In genomic region chr5:33240552-33240951, GRCh38 we compare ENCODE assay signal across 18 cellular contexts.
"Had no signal": no experiment of that assay in that cellular context is flagged by ENCODE, and none has a peak within 500 bp of the region (broad histone marks: within the 10 kb centered on the region; RNA-seq: fewer than 3 reads in every experiment).

No MANE protein-coding gene starts in this region.

- H3K27ac ChIP-seq: body of pancreas, tibial nerve, uterus had no signal

- H3K36me3 ChIP-seq: tibial nerve, uterus had no signal

- H3K4me1 ChIP-seq: body of pancreas, uterus had no signal

- H3K9me3 ChIP-seq: body of pancreas, tibial nerve, uterus had no signal

- H3K27me3 ChIP-seq: body of pancreas, tibial nerve, uterus had no signal

- ATAC-seq: activated CD8-positive, alpha-beta T cell treated with anti-CD3 and anti-CD28 coated beads, Interleukin-2, amount 10 ng/mL, durations not matched to agents 7 days and 5 days; body of pancreas; left ventricle myocardium superior had no signal

- H3K4me3 ChIP-seq: body of pancreas, tibial nerve, uterus had no signal

- FAIRE-seq: keratinocyte had no signal

- DNase-seq: activated B cell treated with CpG ODN at 0.5 μM for 24 hours; activated CD4-positive, alpha-beta T cell treated with anti-CD3 and anti-CD28 coated beads for 48 hours; activated CD8-positive, alpha-beta memory T cell treated with anti-CD3 and anti-CD28 coated beads, Interleukin-2, amount 50 U/mL, for 4 hours; activated CD8-positive, alpha-beta T cell treated with anti-CD3 and anti-CD28 coated beads, Interleukin-2, amount 10 ng/mL, durations not matched to agents 7 days and 5 days; activated gamma-delta T cell treated with Interleukin-2 at 50 U/mL for 16 hours; amniotic stem cell; body of pancreas; central memory CD4-positive, alpha-beta T cell; cortex of kidney; effector CD8-positive, alpha-beta T cell; left ventricle myocardium superior; stimulated activated CD4-positive, alpha-beta T cell treated with anti-CD3 and anti-CD28 coated beads, Interleukin-15, amount 100 ng/mL, for 24 hours; stimulated activated CD4-positive, alpha-beta T cell treated with anti-CD3 and anti-CD28 coated beads, Interleukin-4, amount 100 ng/mL, for 24 hours; stimulated activated naive CD4-positive, alpha-beta T cell treated with Interleukin-2 at 50 U/mL for 16 hours; substantia nigra; uterus had no signal
